Comparison of ENCODE assay signal across 8 cellular contexts in the genomic region with DNA sequence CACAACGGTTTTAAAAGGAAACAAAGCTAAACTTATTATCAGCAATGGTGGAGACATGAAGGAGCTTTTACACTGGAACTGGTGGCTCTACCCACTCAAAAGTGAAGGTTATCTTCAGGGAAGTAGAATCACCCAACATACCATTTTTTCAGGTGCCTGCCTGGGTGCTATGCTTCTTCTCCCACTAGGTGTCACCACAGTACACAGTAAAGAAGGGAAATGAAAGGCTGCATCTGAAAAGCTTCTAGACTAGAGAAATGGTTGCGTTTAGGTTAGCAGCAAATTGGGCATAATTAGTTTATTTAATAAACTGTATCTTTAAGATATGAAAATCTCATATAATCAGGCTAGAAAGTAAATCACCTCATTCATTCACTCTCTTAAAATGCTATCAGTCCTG. TPM values are rescaled to one million over a fixed set of nuclear protein-coding genes. Genes with fewer than 3 reads are reported as not detected.
DNase-seq lines count a peak whose midpoint lies in the region; ATAC-seq and TF ChIP-seq lines count a peak whose summit lies in the region.

No MANE protein-coding gene starts in this region.

- no peaks in the 10 kb centered on the region for H3K27me3 ChIP-seq in Loucy (ENCODE audit: insufficient read depth, low read length, poor library complexity, severe bottlenecking)
- H3K27me3 ChIP-seq in SK-N-SH (ENCODE audit: insufficient read depth): no peaks in the 10 kb centered on the region
- peaks cover 10% of the 10 kb centered on the region for H3K27me3 ChIP-seq in suprapubic skin

- TF ChIP-seq EP300 in SK-N-SH (IDR thresholded peaks at IDR 0.05; ENCODE audit: borderline replicate concordance in 1 of 2, low read depth in 1 of 2, low read length in 1 of 2): no peak
- no peak for TF ChIP-seq EP300 in suprapubic skin (IDR thresholded peaks at IDR 0.05)

- peak; percentile 87 for TF ChIP-seq CTCF in GM13977 (IDR thresholded peaks at IDR 0.05; ENCODE audit: extremely low read depth, insufficient read depth, missing control alignments)
- peak; percentile 88 for TF ChIP-seq CTCF in Loucy (conservative IDR thresholded peaks at IDR 0.05; ENCODE audit: low read length)
- peak; percentile 88 for TF ChIP-seq CTCF in SK-N-SH (IDR thresholded peaks at IDR 0.05)
- peak; percentile 85 for TF ChIP-seq CTCF in chondrocyte (IDR thresholded peaks at IDR 0.05)
- peak; percentile 55 to 69 for TF ChIP-seq CTCF in suprapubic skin (IDR thresholded peaks at IDR 0.05)

- no peaks in the 10 kb centered on the region for H3K36me3 Mint-ChIP-seq in chondrocyte (ENCODE audit: low read depth)

- H2AFZ ChIP-seq in Loucy (ENCODE audit: low read length): peak overlapping the region; percentile 78; the same call in 1 of the 2 replicates
- 0 out of 2 replicates have a peak overlapping the region, but pooled peaks have one; percentile 37 for H2AFZ ChIP-seq in SK-N-SH (ENCODE audit: low read depth)

- no peak for ATAC-seq in GM21367 (IDR thresholded peaks at IDR 0.05; ENCODE audit: unreplicated experiment)

- H3K9ac ChIP-seq in Loucy (ENCODE audit: low read depth, low read length, poor library complexity, severe bottlenecking): no peak overlapping the region
- no peak overlapping the region for H3K9ac ChIP-seq in SK-N-SH

- CTCF ChIA-PET in SK-N-SH (lab: Yijun Ruan, JAX): interaction anchor here (0.6 to 6.2 kb wide), 90 partner anchors 9 to 1785 kb away, joined by 3 to 54 read pairs (median 4); a partner anchor contains a TSS

- no peaks in the 10 kb centered on the region for H3K9me2 ChIP-seq in Loucy (replicated peaks; ENCODE audit: low read depth, low read length)
- H3K9me2 ChIP-seq in SK-N-SH: no peaks in the 10 kb centered on the region

- no peak overlapping the region for H3K4me3 ChIP-seq in Loucy (ENCODE audit: low read length, poor library complexity, severe bottlenecking)
- H3K4me3 ChIP-seq in SK-N-SH (ENCODE audit: low read depth in 2 of 2, low read length in 1 of 2): no peak overlapping the region; a peak in 1 of 4 replicates
- no peak overlapping the region for H3K4me3 ChIP-seq in suprapubic skin

- no peaks in the 10 kb centered on the region for H3K4me1 ChIP-seq in Loucy (ENCODE audit: insufficient read depth, low read length, poor library complexity, severe bottlenecking)
- peaks cover 0 to 8% of the 10 kb centered on the region in 2 experiments; a peak in 2 of 4 replicates for H3K4me1 ChIP-seq in SK-N-SH (ENCODE audit: control insufficient read depth in 1 of 2, insufficient read depth in 2 of 2, low read depth in 1 of 2, low read length in 1 of 2)
- no peaks in the 10 kb centered on the region for H3K4me1 ChIP-seq in suprapubic skin

- H3K79me2 ChIP-seq in Loucy (ENCODE audit: insufficient read depth, low read length) (no peaks in the 10 kb centered on the region), SK-N-SH (ENCODE audit: insufficient read depth) (no peaks in the 10 kb centered on the region)

- H3K27me3 Mint-ChIP-seq in chondrocyte (ENCODE audit: low read depth): no peaks in the 10 kb centered on the region

- no peaks in the 10 kb centered on the region for H3K36me3 ChIP-seq in Loucy (ENCODE audit: insufficient read depth, low read length)
- no peaks in the 10 kb centered on the region for H3K36me3 ChIP-seq in SK-N-SH (replicated peaks in 1 of 2; ENCODE audit: control insufficient read depth in 1 of 2, insufficient read depth in 2 of 2, low read length in 1 of 2)
- no peaks in the 10 kb centered on the region for H3K36me3 ChIP-seq in suprapubic skin

- H3K4me3 Mint-ChIP-seq in chondrocyte (ENCODE audit: unreplicated experiment): no peak overlapping the region

- H3K27ac ChIP-seq in SK-N-SH (ENCODE audit: low read depth in 2 of 2, low read length in 1 of 2) (no peak overlapping the region; a peak in 1 of 4 replicates), suprapubic skin (no peak overlapping the region)

- H3K9me3 ChIP-seq in Loucy (ENCODE audit: insufficient read depth, low read depth, low read length) (no peaks in the 10 kb centered on the region), SK-N-SH (no peaks in the 10 kb centered on the region), suprapubic skin (no peaks in the 10 kb centered on the region)

- DNase-seq in Ammon's horn (ENCODE audit: low spot score) (peak; percentile 67), GM13977 (ENCODE audit: low spot score) (peak; percentile 61), SK-N-SH (peak; percentile 55), chondrocyte (ENCODE audit: low spot score) (no peak), left kidney (ENCODE audit: low read depth, low spot score) (peak; percentile 82), suprapubic skin (ENCODE audit: low spot score in 2 of 2) (no peak)

- H3K4me1 Mint-ChIP-seq in chondrocyte (ENCODE audit: low read depth): peaks cover 5% of the 10 kb centered on the region

- H3F3A ChIP-seq in Loucy (ENCODE audit: low read depth): no peaks in the 10 kb centered on the region
- H3F3A ChIP-seq in SK-N-SH (replicated peaks; ENCODE audit: insufficient read depth): peaks cover 3% of the 10 kb centered on the region

- TF ChIP-seq POLR2A in suprapubic skin (IDR thresholded peaks at IDR 0.05): no peak

- peaks cover 12% of the 10 kb centered on the region for H3K9me3 Mint-ChIP-seq in chondrocyte (ENCODE audit: low read depth)

- in situ Hi-C loops in GM13977 (cut with MboI; ENCODE audit: low pct_unique_long_range_greater_than_20kb, low sequenced_read_pairs, unreplicated experiment): no loop called here

- peak; percentile 87 for TF ChIP-seq RAD21 in SK-N-SH (IDR thresholded peaks at IDR 0.05; ENCODE audit: low read length)

- H3K4me2 ChIP-seq in Loucy (ENCODE audit: low read depth, low read length, poor library complexity, severe bottlenecking) (no peak overlapping the region), SK-N-SH (no peak overlapping the region)

- 7% methylated on average over 2 of the region's 2 CpGs for WGBS in SK-N-SH (ENCODE audit: low lambda C conversion rate)
- WGBS in suprapubic skin: 7% methylated on average over 2 of the region's 2 CpGs

- no peak overlapping the region for H3K27ac Mint-ChIP-seq in chondrocyte (ENCODE audit: unreplicated experiment)

- POLR2A ChIA-PET in SK-N-SH (lab: Yijun Ruan, JAX): no interaction called here

- no peaks in the 10 kb centered on the region for H4K20me1 ChIP-seq in Loucy (ENCODE audit: insufficient read depth, low read length, poor library complexity, severe bottlenecking)
- no peaks in the 10 kb centered on the region for H4K20me1 ChIP-seq in SK-N-SH (ENCODE audit: insufficient read depth)

TF ChIP-seq in SK-N-SH, 30 proteins besides CTCF, POLR2A, EP300 and RAD21:
- peak; percentile 51 for TF ChIP-seq SMC3 (IDR thresholded peaks at IDR 0.05; ENCODE audit: low read depth, low read length)
- TF ChIP-seq, protein P1, sequence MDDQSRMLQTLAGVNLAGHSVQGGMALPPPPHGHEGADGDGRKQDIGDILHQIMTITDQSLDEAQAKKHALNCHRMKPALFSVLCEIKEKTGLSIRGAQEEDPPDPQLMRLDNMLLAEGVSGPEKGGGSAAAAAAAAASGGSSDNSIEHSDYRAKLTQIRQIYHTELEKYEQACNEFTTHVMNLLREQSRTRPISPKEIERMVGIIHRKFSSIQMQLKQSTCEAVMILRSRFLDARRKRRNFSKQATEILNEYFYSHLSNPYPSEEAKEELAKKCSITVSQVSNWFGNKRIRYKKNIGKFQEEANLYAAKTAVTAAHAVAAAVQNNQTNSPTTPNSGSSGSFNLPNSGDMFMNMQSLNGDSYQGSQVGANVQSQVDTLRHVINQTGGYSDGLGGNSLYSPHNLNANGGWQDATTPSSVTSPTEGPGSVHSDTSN (IDR thresholded peaks at IDR 0.05): no peak

RNA-seq across cellular contexts. Expression of a gene that starts 47.0 kb away (rescaled TPM):
- 29.2 and 32.1 TPM in 2 replicates for polyA plus RNA-seq in SK-N-SH (2012; rRNA removed)
- 40.3 and 55.4 TPM in 2 replicates for polyA plus RNA-seq in SK-N-SH (2012; cell fraction: cytosol; rRNA removed)
- polyA plus RNA-seq in SK-N-SH (2012; cell fraction: nucleus; rRNA removed): 10.2 and 16.8 TPM in 2 replicates
- 28.2 to 33.7 TPM (median 29.6 TPM) in 3 replicates for total RNA-seq in chondrocyte
- 10 to 100 TPM; 36.5 to 48.1 (median 45.4) TPM for total RNA-seq in suprapubic skin

RNA-seq across cellular contexts. Expression of a gene that starts 56.7 kb away (rescaled TPM):
- polyA plus RNA-seq in SK-N-SH (2012; rRNA removed): 17.7 and 23.6 TPM in 2 replicates
- 17.5 and 18.5 TPM in 2 replicates for polyA plus RNA-seq in SK-N-SH (2012; cell fraction: cytosol; rRNA removed)
- 24.8 and 33.7 TPM in 2 replicates for polyA plus RNA-seq in SK-N-SH (2012; cell fraction: nucleus; rRNA removed)
- total RNA-seq in chondrocyte: 37.0 to 47.3 TPM (median 42.6 TPM) in 3 replicates
- total RNA-seq in suprapubic skin: 10 to 100 TPM; 15.0 to 21.3 (median 15.8) TPM

Comparison
In these comparisons a context has a peak if more than half of its experiments do, and no peak if none do; other contexts are left out.
1. DNase-seq: peak in Ammon's horn (single experiment), GM13977 (single experiment), SK-N-SH (single experiment) and left kidney (single experiment); none in chondrocyte (single experiment) and suprapubic skin (0 of 2).
2. Peak in every context shown above with its lines, with median percentiles within 50 percentile points of each other: CTCF ChIP-seq.